In the genomic region with DNA sequence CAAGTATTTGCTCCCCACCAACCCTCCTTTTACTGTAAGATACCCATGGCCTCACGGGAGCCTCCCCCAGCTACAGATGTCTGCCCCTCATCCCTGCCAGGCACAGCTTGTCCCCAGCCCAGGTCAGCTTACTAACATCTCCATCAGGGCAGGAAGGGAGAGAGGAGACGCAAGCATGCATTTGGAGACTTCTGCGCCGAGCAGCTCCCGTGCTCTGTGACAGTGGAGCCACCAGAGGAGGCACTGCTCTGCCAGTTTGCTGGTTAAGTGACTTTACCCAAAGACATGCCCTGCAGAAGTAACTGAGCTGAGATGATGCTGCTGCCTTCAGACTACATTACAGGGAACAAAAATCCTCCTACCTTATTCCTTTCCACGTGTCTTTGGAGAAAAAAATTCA, we compare ENCODE assay signal across 3 cellular contexts.
TF ChIP-seq lines count a peak whose summit lies in the region.

No MANE protein-coding gene starts in this region.

TF ChIP-seq in A549, 52 proteins besides CTCF, POLR2A, EP300 and RAD21 (continued from another document):
- TF ChIP-seq TP53 (CRISPR knock-in tag; IDR thresholded peaks at IDR 0.05) (no peak), SREBF2 (IDR thresholded peaks at IDR 0.05) (no peak), NPAS2 (CRISPR knock-in tag; IDR thresholded peaks at IDR 0.05; ENCODE audit: borderline replicate concordance) (no peak), MAFK (IDR thresholded peaks at IDR 0.05; ENCODE audit: partially characterized antibody) (no peak), FOSB (CRISPR knock-in tag; IDR thresholded peaks at IDR 0.05) (no peak), HOXA7 (CRISPR knock-in tag; IDR thresholded peaks at IDR 0.05) (no peak), FOSL2 (IDR thresholded peaks at IDR 0.05) (no peak), FOSL2 (CRISPR knock-in tag; IDR thresholded peaks at IDR 0.05) (no peak)

TF ChIP-seq in GM23338, 12 proteins besides CTCF, POLR2A, EP300 and RAD21 (continued from another document):
- TF ChIP-seq JUNB (IDR thresholded peaks at IDR 0.05; ENCODE audit: unreplicated experiment) (no peak), CREB1 (CRISPR knock-in tag; IDR thresholded peaks at IDR 0.05; ENCODE audit: low read depth) (no peak), ZNF331 (CRISPR knock-in tag; IDR thresholded peaks at IDR 0.05; ENCODE audit: low read depth) (no peak), EZH2phosphoT487 (IDR thresholded peaks at IDR 0.05; ENCODE audit: unreplicated experiment) (no peak), STAT1 (IDR thresholded peaks at IDR 0.05; ENCODE audit: unreplicated experiment) (no peak)
- TF ChIP-seq, protein P1, sequence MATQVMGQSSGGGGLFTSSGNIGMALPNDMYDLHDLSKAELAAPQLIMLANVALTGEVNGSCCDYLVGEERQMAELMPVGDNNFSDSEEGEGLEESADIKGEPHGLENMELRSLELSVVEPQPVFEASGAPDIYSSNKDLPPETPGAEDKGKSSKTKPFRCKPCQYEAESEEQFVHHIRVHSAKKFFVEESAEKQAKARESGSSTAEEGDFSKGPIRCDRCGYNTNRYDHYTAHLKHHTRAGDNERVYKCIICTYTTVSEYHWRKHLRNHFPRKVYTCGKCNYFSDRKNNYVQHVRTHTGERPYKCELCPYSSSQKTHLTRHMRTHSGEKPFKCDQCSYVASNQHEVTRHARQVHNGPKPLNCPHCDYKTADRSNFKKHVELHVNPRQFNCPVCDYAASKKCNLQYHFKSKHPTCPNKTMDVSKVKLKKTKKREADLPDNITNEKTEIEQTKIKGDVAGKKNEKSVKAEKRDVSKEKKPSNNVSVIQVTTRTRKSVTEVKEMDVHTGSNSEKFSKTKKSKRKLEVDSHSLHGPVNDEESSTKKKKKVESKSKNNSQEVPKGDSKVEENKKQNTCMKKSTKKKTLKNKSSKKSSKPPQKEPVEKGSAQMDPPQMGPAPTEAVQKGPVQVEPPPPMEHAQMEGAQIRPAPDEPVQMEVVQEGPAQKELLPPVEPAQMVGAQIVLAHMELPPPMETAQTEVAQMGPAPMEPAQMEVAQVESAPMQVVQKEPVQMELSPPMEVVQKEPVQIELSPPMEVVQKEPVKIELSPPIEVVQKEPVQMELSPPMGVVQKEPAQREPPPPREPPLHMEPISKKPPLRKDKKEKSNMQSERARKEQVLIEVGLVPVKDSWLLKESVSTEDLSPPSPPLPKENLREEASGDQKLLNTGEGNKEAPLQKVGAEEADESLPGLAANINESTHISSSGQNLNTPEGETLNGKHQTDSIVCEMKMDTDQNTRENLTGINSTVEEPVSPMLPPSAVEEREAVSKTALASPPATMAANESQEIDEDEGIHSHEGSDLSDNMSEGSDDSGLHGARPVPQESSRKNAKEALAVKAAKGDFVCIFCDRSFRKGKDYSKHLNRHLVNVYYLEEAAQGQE (IDR thresholded peaks at IDR 0.05; ENCODE audit: unreplicated experiment) = no peak
- TF ChIP-seq, protein P2, sequence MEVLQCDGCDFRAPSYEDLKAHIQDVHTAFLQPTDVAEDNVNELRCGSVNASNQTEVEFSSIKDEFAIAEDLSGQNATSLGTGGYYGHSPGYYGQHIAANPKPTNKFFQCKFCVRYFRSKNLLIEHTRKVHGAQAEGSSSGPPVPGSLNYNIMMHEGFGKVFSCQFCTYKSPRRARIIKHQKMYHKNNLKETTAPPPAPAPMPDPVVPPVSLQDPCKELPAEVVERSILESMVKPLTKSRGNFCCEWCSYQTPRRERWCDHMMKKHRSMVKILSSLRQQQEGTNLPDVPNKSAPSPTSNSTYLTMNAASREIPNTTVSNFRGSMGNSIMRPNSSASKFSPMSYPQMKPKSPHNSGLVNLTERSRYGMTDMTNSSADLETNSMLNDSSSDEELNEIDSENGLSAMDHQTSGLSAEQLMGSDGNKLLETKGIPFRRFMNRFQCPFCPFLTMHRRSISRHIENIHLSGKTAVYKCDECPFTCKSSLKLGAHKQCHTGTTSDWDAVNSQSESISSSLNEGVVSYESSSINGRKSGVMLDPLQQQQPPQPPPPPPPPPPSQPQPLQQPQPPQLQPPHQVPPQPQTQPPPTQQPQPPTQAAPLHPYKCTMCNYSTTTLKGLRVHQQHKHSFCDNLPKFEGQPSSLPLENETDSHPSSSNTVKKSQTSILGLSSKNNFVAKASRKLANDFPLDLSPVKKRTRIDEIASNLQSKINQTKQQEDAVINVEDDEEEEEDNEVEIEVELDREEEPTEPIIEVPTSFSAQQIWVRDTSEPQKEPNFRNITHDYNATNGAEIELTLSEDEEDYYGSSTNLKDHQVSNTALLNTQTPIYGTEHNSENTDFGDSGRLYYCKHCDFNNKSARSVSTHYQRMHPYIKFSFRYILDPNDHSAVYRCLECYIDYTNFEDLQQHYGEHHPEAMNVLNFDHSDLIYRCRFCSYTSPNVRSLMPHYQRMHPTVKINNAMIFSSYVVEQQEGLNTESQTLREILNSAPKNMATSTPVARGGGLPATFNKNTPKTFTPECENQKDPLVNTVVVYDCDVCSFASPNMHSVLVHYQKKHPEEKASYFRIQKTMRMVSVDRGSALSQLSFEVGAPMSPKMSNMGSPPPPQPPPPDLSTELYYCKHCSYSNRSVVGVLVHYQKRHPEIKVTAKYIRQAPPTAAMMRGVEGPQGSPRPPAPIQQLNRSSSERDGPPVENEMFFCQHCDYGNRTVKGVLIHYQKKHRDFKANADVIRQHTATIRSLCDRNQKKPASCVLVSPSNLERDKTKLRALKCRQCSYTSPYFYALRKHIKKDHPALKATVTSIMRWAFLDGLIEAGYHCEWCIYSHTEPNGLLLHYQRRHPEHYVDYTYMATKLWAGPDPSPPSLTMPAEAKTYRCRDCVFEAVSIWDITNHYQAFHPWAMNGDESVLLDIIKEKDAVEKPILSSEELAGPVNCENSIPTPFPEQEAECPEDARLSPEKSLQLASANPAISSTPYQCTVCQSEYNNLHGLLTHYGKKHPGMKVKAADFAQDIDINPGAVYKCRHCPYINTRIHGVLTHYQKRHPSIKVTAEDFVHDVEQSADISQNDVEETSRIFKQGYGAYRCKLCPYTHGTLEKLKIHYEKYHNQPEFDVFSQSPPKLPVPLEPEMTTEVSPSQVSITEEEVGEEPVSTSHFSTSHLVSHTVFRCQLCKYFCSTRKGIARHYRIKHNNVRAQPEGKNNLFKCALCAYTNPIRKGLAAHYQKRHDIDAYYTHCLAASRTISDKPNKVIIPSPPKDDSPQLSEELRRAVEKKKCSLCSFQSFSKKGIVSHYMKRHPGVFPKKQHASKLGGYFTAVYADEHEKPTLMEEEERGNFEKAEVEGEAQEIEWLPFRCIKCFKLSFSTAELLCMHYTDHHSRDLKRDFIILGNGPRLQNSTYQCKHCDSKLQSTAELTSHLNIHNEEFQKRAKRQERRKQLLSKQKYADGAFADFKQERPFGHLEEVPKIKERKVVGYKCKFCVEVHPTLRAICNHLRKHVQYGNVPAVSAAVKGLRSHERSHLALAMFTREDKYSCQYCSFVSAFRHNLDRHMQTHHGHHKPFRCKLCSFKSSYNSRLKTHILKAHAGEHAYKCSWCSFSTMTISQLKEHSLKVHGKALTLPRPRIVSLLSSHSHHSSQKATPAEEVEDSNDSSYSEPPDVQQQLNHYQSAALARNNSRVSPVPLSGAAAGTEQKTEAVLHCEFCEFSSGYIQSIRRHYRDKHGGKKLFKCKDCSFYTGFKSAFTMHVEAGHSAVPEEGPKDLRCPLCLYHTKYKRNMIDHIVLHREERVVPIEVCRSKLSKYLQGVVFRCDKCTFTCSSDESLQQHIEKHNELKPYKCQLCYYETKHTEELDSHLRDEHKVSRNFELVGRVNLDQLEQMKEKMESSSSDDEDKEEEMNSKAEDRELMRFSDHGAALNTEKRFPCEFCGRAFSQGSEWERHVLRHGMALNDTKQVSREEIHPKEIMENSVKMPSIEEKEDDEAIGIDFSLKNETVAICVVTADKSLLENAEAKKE (CRISPR knock-in tag; IDR thresholded peaks at IDR 0.05) = no peak
TF ChIP-seq in GM23338: peak in this region for 0.

TF ChIP-seq in WTC11, 78 proteins besides CTCF, POLR2A, EP300 and RAD21 (continued from another document and continues in another):
- TF ChIP-seq, protein P3, sequence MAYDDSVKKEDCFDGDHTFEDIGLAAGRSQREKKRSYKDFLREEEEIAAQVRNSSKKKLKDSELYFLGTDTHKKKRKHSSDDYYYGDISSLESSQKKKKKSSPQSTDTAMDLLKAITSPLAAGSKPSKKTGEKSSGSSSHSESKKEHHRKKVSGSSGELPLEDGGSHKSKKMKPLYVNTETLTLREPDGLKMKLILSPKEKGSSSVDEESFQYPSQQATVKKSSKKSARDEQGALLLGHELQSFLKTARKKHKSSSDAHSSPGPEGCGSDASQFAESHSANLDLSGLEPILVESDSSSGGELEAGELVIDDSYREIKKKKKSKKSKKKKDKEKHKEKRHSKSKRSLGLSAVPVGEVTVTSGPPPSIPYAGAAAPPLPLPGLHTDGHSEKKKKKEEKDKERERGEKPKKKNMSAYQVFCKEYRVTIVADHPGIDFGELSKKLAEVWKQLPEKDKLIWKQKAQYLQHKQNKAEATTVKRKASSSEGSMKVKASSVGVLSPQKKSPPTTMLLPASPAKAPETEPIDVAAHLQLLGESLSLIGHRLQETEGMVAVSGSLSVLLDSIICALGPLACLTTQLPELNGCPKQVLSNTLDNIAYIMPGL (CRISPR knock-in tag; IDR thresholded peaks at IDR 0.05) = no peak
- TF ChIP-seq, protein P4, sequence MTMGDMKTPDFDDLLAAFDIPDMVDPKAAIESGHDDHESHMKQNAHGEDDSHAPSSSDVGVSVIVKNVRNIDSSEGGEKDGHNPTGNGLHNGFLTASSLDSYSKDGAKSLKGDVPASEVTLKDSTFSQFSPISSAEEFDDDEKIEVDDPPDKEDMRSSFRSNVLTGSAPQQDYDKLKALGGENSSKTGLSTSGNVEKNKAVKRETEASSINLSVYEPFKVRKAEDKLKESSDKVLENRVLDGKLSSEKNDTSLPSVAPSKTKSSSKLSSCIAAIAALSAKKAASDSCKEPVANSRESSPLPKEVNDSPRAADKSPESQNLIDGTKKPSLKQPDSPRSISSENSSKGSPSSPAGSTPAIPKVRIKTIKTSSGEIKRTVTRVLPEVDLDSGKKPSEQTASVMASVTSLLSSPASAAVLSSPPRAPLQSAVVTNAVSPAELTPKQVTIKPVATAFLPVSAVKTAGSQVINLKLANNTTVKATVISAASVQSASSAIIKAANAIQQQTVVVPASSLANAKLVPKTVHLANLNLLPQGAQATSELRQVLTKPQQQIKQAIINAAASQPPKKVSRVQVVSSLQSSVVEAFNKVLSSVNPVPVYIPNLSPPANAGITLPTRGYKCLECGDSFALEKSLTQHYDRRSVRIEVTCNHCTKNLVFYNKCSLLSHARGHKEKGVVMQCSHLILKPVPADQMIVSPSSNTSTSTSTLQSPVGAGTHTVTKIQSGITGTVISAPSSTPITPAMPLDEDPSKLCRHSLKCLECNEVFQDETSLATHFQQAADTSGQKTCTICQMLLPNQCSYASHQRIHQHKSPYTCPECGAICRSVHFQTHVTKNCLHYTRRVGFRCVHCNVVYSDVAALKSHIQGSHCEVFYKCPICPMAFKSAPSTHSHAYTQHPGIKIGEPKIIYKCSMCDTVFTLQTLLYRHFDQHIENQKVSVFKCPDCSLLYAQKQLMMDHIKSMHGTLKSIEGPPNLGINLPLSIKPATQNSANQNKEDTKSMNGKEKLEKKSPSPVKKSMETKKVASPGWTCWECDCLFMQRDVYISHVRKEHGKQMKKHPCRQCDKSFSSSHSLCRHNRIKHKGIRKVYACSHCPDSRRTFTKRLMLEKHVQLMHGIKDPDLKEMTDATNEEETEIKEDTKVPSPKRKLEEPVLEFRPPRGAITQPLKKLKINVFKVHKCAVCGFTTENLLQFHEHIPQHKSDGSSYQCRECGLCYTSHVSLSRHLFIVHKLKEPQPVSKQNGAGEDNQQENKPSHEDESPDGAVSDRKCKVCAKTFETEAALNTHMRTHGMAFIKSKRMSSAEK (CRISPR knock-in tag; IDR thresholded peaks at IDR 0.05; ENCODE audit: borderline replicate concordance) = no peak
- TF ChIP-seq, protein P5, sequence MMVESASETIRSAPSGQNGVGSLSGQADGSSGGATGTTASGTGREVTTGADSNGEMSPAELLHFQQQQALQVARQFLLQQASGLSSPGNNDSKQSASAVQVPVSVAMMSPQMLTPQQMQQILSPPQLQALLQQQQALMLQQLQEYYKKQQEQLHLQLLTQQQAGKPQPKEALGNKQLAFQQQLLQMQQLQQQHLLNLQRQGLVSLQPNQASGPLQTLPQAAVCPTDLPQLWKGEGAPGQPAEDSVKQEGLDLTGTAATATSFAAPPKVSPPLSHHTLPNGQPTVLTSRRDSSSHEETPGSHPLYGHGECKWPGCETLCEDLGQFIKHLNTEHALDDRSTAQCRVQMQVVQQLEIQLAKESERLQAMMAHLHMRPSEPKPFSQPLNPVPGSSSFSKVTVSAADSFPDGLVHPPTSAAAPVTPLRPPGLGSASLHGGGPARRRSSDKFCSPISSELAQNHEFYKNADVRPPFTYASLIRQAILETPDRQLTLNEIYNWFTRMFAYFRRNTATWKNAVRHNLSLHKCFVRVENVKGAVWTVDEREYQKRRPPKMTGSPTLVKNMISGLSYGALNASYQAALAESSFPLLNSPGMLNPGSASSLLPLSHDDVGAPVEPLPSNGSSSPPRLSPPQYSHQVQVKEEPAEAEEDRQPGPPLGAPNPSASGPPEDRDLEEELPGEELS (CRISPR knock-in tag; IDR thresholded peaks at IDR 0.05) = no peak
- TF ChIP-seq, protein P6, sequence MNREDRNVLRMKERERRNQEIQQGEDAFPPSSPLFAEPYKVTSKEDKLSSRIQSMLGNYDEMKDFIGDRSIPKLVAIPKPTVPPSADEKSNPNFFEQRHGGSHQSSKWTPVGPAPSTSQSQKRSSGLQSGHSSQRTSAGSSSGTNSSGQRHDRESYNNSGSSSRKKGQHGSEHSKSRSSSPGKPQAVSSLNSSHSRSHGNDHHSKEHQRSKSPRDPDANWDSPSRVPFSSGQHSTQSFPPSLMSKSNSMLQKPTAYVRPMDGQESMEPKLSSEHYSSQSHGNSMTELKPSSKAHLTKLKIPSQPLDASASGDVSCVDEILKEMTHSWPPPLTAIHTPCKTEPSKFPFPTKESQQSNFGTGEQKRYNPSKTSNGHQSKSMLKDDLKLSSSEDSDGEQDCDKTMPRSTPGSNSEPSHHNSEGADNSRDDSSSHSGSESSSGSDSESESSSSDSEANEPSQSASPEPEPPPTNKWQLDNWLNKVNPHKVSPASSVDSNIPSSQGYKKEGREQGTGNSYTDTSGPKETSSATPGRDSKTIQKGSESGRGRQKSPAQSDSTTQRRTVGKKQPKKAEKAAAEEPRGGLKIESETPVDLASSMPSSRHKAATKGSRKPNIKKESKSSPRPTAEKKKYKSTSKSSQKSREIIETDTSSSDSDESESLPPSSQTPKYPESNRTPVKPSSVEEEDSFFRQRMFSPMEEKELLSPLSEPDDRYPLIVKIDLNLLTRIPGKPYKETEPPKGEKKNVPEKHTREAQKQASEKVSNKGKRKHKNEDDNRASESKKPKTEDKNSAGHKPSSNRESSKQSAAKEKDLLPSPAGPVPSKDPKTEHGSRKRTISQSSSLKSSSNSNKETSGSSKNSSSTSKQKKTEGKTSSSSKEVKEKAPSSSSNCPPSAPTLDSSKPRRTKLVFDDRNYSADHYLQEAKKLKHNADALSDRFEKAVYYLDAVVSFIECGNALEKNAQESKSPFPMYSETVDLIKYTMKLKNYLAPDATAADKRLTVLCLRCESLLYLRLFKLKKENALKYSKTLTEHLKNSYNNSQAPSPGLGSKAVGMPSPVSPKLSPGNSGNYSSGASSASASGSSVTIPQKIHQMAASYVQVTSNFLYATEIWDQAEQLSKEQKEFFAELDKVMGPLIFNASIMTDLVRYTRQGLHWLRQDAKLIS (CRISPR knock-in tag; IDR thresholded peaks at IDR 0.05; ENCODE audit: borderline replicate concordance) = no peak
- TF ChIP-seq ETV6 (CRISPR knock-in tag; IDR thresholded peaks at IDR 0.05) (no peak), TCF7 (CRISPR knock-in tag; IDR thresholded peaks at IDR 0.05; ENCODE audit: low read depth) (no peak), GTF2I (CRISPR knock-in tag; conservative IDR thresholded peaks at IDR 0.05) (no peak), CBFB (CRISPR knock-in tag; IDR thresholded peaks at IDR 0.05; ENCODE audit: low read depth) (no peak), FOXJ3 (CRISPR knock-in tag; IDR thresholded peaks at IDR 0.05; ENCODE audit: borderline replicate concordance) (no peak)
- TF ChIP-seq, protein P7, sequence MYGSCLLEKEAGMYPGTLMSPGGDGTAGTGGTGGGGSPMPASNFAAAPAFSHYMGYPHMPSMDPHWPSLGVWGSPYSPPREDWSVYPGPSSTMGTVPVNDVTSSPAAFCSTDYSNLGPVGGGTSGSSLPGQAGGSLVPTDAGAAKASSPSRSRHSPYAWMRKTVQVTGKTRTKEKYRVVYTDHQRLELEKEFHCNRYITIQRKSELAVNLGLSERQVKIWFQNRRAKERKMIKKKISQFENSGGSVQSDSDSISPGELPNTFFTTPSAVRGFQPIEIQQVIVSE (CRISPR knock-in tag; IDR thresholded peaks at IDR 0.05; ENCODE audit: borderline replicate concordance) = no peak
